ENCODE assay signal across 26 cellular contexts in the genomic region with DNA sequence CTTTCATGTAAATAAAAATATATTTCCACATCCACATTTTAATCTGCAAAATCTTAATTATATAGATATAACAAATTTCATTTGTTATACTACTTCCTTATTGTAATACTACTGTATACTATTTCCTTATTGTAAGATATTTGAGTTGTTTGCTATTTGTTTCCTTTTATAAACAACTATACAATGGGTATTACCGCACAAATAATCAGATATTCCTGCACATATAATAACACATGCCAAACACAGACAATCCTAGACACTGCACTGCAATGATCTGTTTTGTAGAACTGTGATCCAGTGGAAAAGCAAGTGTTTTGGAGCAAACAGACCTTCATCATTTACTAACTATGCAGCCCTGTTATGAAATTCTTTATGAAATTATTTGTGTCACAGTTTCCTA.
"Had no signal": no experiment of that assay in that cellular context is flagged by ENCODE, and none has a peak within 500 bp of the region (broad histone marks: within the 10 kb centered on the region; RNA-seq: fewer than 3 reads in every experiment).

No MANE protein-coding gene starts in this region.

- H3K9me3 ChIP-seq: ascending aorta, colonic mucosa, esophagus squamous epithelium had no signal

- H3K27me3 ChIP-seq: ascending aorta, breast epithelium, cardiac muscle cell, colonic mucosa, esophagus squamous epithelium had no signal

- H3K4me3 ChIP-seq: ascending aorta, breast epithelium, cardiac muscle cell, colonic mucosa, esophagus squamous epithelium had no signal

- DNase-seq: activated CD4-positive, alpha-beta memory T cell treated with anti-CD3 and anti-CD28 coated beads for 36 hours; activated CD4-positive, alpha-beta T cell treated with anti-CD3 and anti-CD28 coated beads for 36 hours; activated CD4-positive, alpha-beta T cell treated with anti-CD3 and anti-CD28 coated beads, Interleukin-2, amount 10 ng/mL, durations not matched to agents 24 days and 14 days; activated CD4-positive, CD25-positive, alpha-beta regulatory T cell; activated CD4-positive, CD25-positive, alpha-beta regulatory T cell treated with anti-CD3 and anti-CD28 coated beads, Interleukin-2, amount 50 U/mL, for 72 hours; activated CD8-positive, alpha-beta memory T cell treated with anti-CD3 and anti-CD28 coated beads, Interleukin-2, amount 10 ng/mL, durations not matched to agents 7 days and 5 days; activated CD8-positive, alpha-beta memory T cell treated with anti-CD3 and anti-CD28 coated beads, Interleukin-2, amount 50 U/mL, for 4 hours; activated CD8-positive, alpha-beta T cell treated with anti-CD3 and anti-CD28 coated beads, Interleukin-2, amount 10 ng/mL, durations not matched to agents 7 days and 5 days; activated effector memory CD4-positive, alpha-beta T cell treated with anti-CD3 and anti-CD28 coated beads, Interleukin-2, amount 50 U/mL, for 16 hours; activated naive CD4-positive, alpha-beta T cell treated with anti-CD3 and anti-CD28 coated beads, Interleukin-2, amount 10 ng/mL, durations not matched to agents 7 days and 5 days; activated naive CD8-positive, alpha-beta T cell treated with anti-CD3 and anti-CD28 coated beads, Interleukin-2, amount 10 ng/mL, durations not matched to agents 7 days and 5 days; activated T-cell treated with anti-CD3 and anti-CD28 coated beads, Interleukin-2, amount 50 U/mL, for 1 hour; activated T-cell treated with anti-CD3 and anti-CD28 coated beads, Interleukin-2, amount 50 U/mL, for 48 hours; central memory CD4-positive, alpha-beta T cell; cerebellar nuclear complex; colonic mucosa; effector CD8-positive, alpha-beta T cell; esophagus squamous epithelium; foreskin fibroblast; head of caudate nucleus; hippocampal formation; T1000 had no signal

- H3K36me3 ChIP-seq: ascending aorta, breast epithelium, cardiac muscle cell, colonic mucosa, esophagus squamous epithelium had no signal

- H3K27ac ChIP-seq: ascending aorta, breast epithelium, colonic mucosa, epithelial cell of prostate, esophagus squamous epithelium had no signal

- H3K4me1 ChIP-seq: ascending aorta, breast epithelium, colonic mucosa, esophagus squamous epithelium had no signal
